Comparison of ENCODE assay signal across 1 cellular context in genomic region chr14:101838476-101838875, GRCh38.
TF ChIP-seq lines count a peak whose summit lies in the region.

No MANE protein-coding gene starts in this region.

TF ChIP-seq in GM23338, 12 proteins besides CTCF, POLR2A, EP300 and RAD21 (continued from another document):
- TF ChIP-seq NANOG (IDR thresholded peaks at IDR 0.05; ENCODE audit: borderline replicate concordance): no peak
- TF ChIP-seq ZNF462 (CRISPR knock-in tag; IDR thresholded peaks at IDR 0.05): no peak
- TF ChIP-seq CREB1 (CRISPR knock-in tag; IDR thresholded peaks at IDR 0.05; ENCODE audit: low read depth): no peak
- TF ChIP-seq POLR2AphosphoS5 (IDR thresholded peaks at IDR 0.05; ENCODE audit: low read depth): no peak
- no peak for TF ChIP-seq EZH2 (IDR thresholded peaks at IDR 0.05; ENCODE audit: low read depth, unreplicated experiment)
- TF ChIP-seq EZH2phosphoT487 (IDR thresholded peaks at IDR 0.05; ENCODE audit: unreplicated experiment): no peak
